9 cellular contexts compared by ENCODE assay signal in genomic region chr9:4238522-4238921, GRCh38.
DNase-seq lines count a peak whose midpoint lies in the region; ATAC-seq, FAIRE-seq and TF ChIP-seq lines count a peak whose summit lies in the region.
"Had no signal": no experiment of that assay in that cellular context is flagged by ENCODE, and none has a peak within 500 bp of the region (broad histone marks: within the 10 kb centered on the region; RNA-seq: fewer than 3 reads in every experiment).

No MANE protein-coding gene starts in this region.

- no peak overlapping the region for H4K91ac ChIP-seq in mesenchymal stem cell (ENCODE audit: low read length)

- H3K4me1 ChIP-seq in mesenchymal stem cell (ENCODE audit: control insufficient read depth, insufficient read depth, low read depth, low read length): peaks cover 7% of the 10 kb centered on the region

- no peak overlapping the region for H3K4me3 ChIP-seq in AG10803 (ENCODE audit: low read length)
- H3K4me3 ChIP-seq in astrocyte of the spinal cord (ENCODE audit: low read depth, low read length): no peak overlapping the region
- H3K4me3 ChIP-seq in mesenchymal stem cell (ENCODE audit: insufficient read depth in 1 of 2, low read depth in 1 of 2, low read length in 2 of 2): peak overlapping the region in 1 of 2 experiments; percentile 20

- H3K27ac ChIP-seq in mesenchymal stem cell (ENCODE audit: low read length, poor library complexity, severe bottlenecking): peak overlapping the region; percentile 89

- TF ChIP-seq CTCF in AG10803 (conservative IDR thresholded peaks at IDR 0.05; ENCODE audit: low read length): no peak
- TF ChIP-seq CTCF in astrocyte of the spinal cord (IDR thresholded peaks at IDR 0.05; ENCODE audit: low read depth, low read length): no peak

- peak overlapping the region; percentile 78 for H2AK5ac ChIP-seq in mesenchymal stem cell (ENCODE audit: low read length, severe bottlenecking)

- H3K23ac ChIP-seq in mesenchymal stem cell (ENCODE audit: low read length in 2 of 2): no peak overlapping the region

- peaks cover 3 to 6% of the 10 kb centered on the region in 2 experiments for H3K36me3 ChIP-seq in mesenchymal stem cell (ENCODE audit: control insufficient read depth in 1 of 2, insufficient read depth in 2 of 2, low read depth in 1 of 2, low read length in 2 of 2)

- no peaks in the 10 kb centered on the region for H3K27me3 ChIP-seq in mesenchymal stem cell (ENCODE audit: control insufficient read depth in 1 of 2, insufficient read depth in 1 of 2, low read length in 2 of 2)

- no peak for TF ChIP-seq POLR2A in H54 (IDR thresholded peaks at IDR 0.05; ENCODE audit: low read depth, low read length)

- H3K9ac ChIP-seq in mesenchymal stem cell (ENCODE audit: low read length): peak overlapping the region; percentile 73

- no peak overlapping the region for H3K4ac ChIP-seq in mesenchymal stem cell (ENCODE audit: low read depth in 1 of 2, low read length in 2 of 2)

- no peak overlapping the region for H2BK120ac ChIP-seq in mesenchymal stem cell (ENCODE audit: low read depth, low read length)

- no peak overlapping the region for H3K14ac ChIP-seq in mesenchymal stem cell (ENCODE audit: low read length in 2 of 2)

- H4K8ac ChIP-seq in mesenchymal stem cell (ENCODE audit: low read length): no peak overlapping the region

- H2BK15ac ChIP-seq in mesenchymal stem cell (ENCODE audit: low read depth, poor library complexity, severe bottlenecking): no peak overlapping the region

- H3K4me2 ChIP-seq in mesenchymal stem cell (ENCODE audit: low read length, poor library complexity, severe bottlenecking): no peak overlapping the region

- H2BK12ac ChIP-seq in mesenchymal stem cell (ENCODE audit: low read length in 2 of 2): no peak overlapping the region

- DNase-seq in AG10803 (ENCODE audit: low read depth) (peak; percentile 82), H54 (ENCODE audit: insufficient read length, low spot score) (peak; percentile 5), astrocyte of the spinal cord (ENCODE audit: low read depth, low spot score) (peak; percentile 67), mesenchymal stem cell (peak; percentile 89), HT-29 (ENCODE audit: low spot score) (no peak), NCI-H748 (lab: John Stamatoyannopoulos, UW; ENCODE audit: unreplicated experiment) (no peak)
- no peak for DNase-seq in stimulated activated CD4-positive, alpha-beta T cell treated with anti-CD3 and anti-CD28 coated beads, Interleukin-2, amount 100 ng/mL, for 24 hours
- DNase-seq: left cardiac atrium had no signal

- H3K79me1 ChIP-seq in mesenchymal stem cell (replicated peaks; ENCODE audit: low read length, poor library complexity, severe bottlenecking): peaks cover 3% of the 10 kb centered on the region

- no peak overlapping the region for H2BK5ac ChIP-seq in mesenchymal stem cell (ENCODE audit: low read depth, low read length, poor library complexity, severe bottlenecking)

- 7% methylated on average over 3 of the region's 4 CpGs for WGBS in mesenchymal stem cell

- in situ Hi-C loops in astrocyte of the spinal cord (cut with HindIII; ENCODE audit: low sequenced_read_pairs): no loop called here

- H3K18ac ChIP-seq in mesenchymal stem cell (ENCODE audit: low read depth in 1 of 2, low read length in 2 of 2): no peak overlapping the region

- FAIRE-seq in H54 (lab: Jason Lieb, UNC): peak; percentile 96

- H3K9me3 ChIP-seq in mesenchymal stem cell (ENCODE audit: control insufficient read depth, low read length): no peaks in the 10 kb centered on the region

- no peak for ATAC-seq in HG02870 (IDR thresholded peaks at IDR 0.05; ENCODE audit: unreplicated experiment)

- H2AFZ ChIP-seq in mesenchymal stem cell (ENCODE audit: low read depth, low read length): no peak overlapping the region

Comparison
In these comparisons a context has a peak if more than half of its experiments do, and no peak if none do; other contexts are left out.
1. DNase-seq: peak in AG10803 (single experiment), H54 (single experiment), astrocyte of the spinal cord (single experiment) and mesenchymal stem cell (single experiment); none in HT-29 (single experiment), NCI-H748 (single experiment) and stimulated activated CD4-positive, alpha-beta T cell treated with anti-CD3 and anti-CD28 coated beads, Interleukin-2, amount 100 ng/mL, for 24 hours (0 of 2).